ENCODE assay signal across 8 cellular contexts in the genomic region with DNA sequence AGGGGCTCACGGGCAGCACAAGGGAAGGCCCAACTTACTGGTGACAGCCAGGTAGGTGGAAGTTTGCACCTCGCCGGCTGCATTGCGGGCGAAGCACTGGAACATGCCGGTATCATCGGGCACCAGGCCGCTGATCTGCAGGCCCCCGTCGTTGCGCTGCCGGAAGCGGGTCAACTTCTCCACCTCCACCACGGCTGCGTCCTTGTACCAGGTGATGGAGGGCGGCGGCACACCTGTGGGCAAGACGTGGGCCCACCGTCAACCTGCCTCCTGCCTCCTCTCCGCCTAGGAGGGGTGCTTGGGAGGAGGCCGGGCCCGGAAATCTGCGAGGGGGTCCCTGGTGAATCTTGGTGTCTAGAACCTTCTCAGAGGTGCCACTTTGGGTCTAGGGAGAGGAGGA.
"Had no signal": no experiment of that assay in that cellular context is flagged by ENCODE, and none has a peak within 500 bp of the region (broad histone marks: within the 10 kb centered on the region; RNA-seq: fewer than 3 reads in every experiment).

No MANE protein-coding gene starts in this region.

- H3K4me3 ChIP-seq: GM12878 had no signal

- FAIRE-seq: G401.6, GM12878, GM12891, GM12892, GM18507, GM19239 had no signal

- DNase-seq: GDM1, GF-D8 had no signal

- ATAC-seq: GM12878 had no signal
